In the genomic region with DNA sequence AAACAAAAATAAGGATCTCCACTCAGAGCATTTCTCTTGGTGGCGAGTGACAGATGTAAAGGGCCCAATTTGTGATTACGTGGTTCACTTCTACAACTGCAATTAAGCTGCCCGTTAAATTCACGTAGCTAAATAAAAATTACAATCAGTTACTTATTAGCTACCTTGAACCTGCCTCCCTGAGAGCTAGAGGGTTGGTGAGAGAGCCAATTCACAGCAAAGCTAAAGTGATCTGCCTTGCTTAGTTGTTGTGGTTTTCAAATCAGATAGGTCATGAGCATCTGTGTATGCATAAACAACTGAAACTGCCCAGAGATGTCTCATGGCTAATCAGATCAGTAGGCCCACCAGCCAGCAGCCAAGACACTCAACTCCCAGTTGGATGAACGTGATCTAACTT, we compare ENCODE assay signal across 25 cellular contexts.
DNase-seq lines count a peak whose midpoint lies in the region; ATAC-seq, FAIRE-seq and TF ChIP-seq lines count a peak whose summit lies in the region.
"Had no signal": no experiment of that assay in that cellular context is flagged by ENCODE, and none has a peak within 500 bp of the region (broad histone marks: within the 10 kb centered on the region; RNA-seq: fewer than 3 reads in every experiment).

No MANE protein-coding gene starts in this region.

- H3K4me1 ChIP-seq in colonic mucosa (peaks cover 9% of the 10 kb centered on the region), small intestine (ENCODE audit: control insufficient read depth in 2 of 2, insufficient read depth in 1 of 2, low read depth in 1 of 2, low read length in 1 of 2) (peaks cover 17 to 18% of the 10 kb centered on the region in 2 donors), gastrocnemius medialis (peaks cover 0 to 15% of the 10 kb centered on the region in 2 donors), uterus (peaks cover 7 to 8% of the 10 kb centered on the region in 2 donors)
- H3K4me1 ChIP-seq: Caco-2, psoas muscle had no signal

- H3K27ac ChIP-seq in colonic mucosa (peak overlapping the region; percentile 69), small intestine (ENCODE audit: low read depth in 1 of 2, low read length in 1 of 2) (peak overlapping the region; percentile 27 to 55), gastrocnemius medialis (peak overlapping the region in 2 of 4 donors; percentile 63 to 70), uterus (peak overlapping the region in 1 of 2 donors; percentile 93)
- H3K27ac ChIP-seq: C4-2B, psoas muscle had no signal

- peak in 2 of 3 experiments; percentile 50 to 77 for DNase-seq in NCI-H1417 (lab: John Stamatoyannopoulos, UW)
- no peak for DNase-seq in NCI-H1417 treated with DMSO at 0.1 percent for 48 hours (lab: John Stamatoyannopoulos, UW)
- no peak for DNase-seq in colonic mucosa
- peak; percentile 39 for DNase-seq in left kidney (ENCODE audit: low read depth, low spot score)
- DNase-seq in small intestine, result peak; percentile 82
- no peak for DNase-seq in gastrocnemius medialis
- no peak for DNase-seq in uterus
- no peak for DNase-seq in NCI-H446 (lab: John Stamatoyannopoulos, UW)
- DNase-seq: activated CD4-positive, alpha-beta T cell treated with anti-CD3 and anti-CD28 coated beads for 4 hours; activated naive CD4-positive, alpha-beta T cell treated with anti-CD3 and anti-CD28 coated beads, Interleukin-2, amount 50 U/mL, for 16 hours; Caco-2; DMS79; immature natural killer cell; naive thymus-derived CD8-positive, alpha-beta T cell; NCI-H187; NCI-H2171 treated with DMSO at 0.1 percent for 48 hours; NCI-H524; nucleus accumbens; psoas muscle; SIG-M5; stimulated activated naive B cell treated with anti-CD40 and anti-IgM and Interleukin-4, amounts not matched to agents 10 μg/mL and 1 μg/mL and 100 μg/mL, for 72 hours had no signal

- H3K9me3 ChIP-seq in colonic mucosa (no peaks in the 10 kb centered on the region), small intestine (ENCODE audit: control insufficient read depth, low read depth) (no peaks in the 10 kb centered on the region), gastrocnemius medialis (no peaks in the 10 kb centered on the region), uterus (no peaks in the 10 kb centered on the region)
- H3K9me3 ChIP-seq: Caco-2, psoas muscle had no signal

- TF ChIP-seq CTCF in colonic mucosa (IDR thresholded peaks at IDR 0.05) (no peak), gastrocnemius medialis (IDR thresholded peaks at IDR 0.05 in 4 of 5, conservative IDR thresholded peaks at IDR 0.05 in 1 of 5) (no peak), uterus (IDR thresholded peaks at IDR 0.05) (no peak)

- no peak overlapping the region for H3K4me3 ChIP-seq in colonic mucosa
- no peak overlapping the region for H3K4me3 ChIP-seq in small intestine (ENCODE audit: low read depth in 1 of 2, low read length in 2 of 2)
- no peak overlapping the region for H3K4me3 ChIP-seq in gastrocnemius medialis
- H3K4me3 ChIP-seq in uterus, result no peak overlapping the region
- H3K4me3 ChIP-seq: psoas muscle had no signal

- in situ Hi-C loops in gastrocnemius medialis (cut with MboI; ENCODE audit: low sequenced_read_pairs in 4 of 4), result no loop called here

- no peak for TF ChIP-seq POLR2A in gastrocnemius medialis (IDR thresholded peaks at IDR 0.05)
- no peak for TF ChIP-seq POLR2A in uterus (IDR thresholded peaks at IDR 0.05)

- no peaks in the 10 kb centered on the region for H3K36me3 ChIP-seq in colonic mucosa
- H3K36me3 ChIP-seq in small intestine (ENCODE audit: control insufficient read depth in 2 of 2, insufficient read depth in 2 of 2, low read length in 2 of 2), result no peaks in the 10 kb centered on the region
- no peaks in the 10 kb centered on the region for H3K36me3 ChIP-seq in gastrocnemius medialis
- no peaks in the 10 kb centered on the region for H3K36me3 ChIP-seq in uterus

- H3K27me3 ChIP-seq in colonic mucosa (no peaks in the 10 kb centered on the region), small intestine (ENCODE audit: control insufficient read depth in 2 of 2, insufficient read depth in 2 of 2, low read length in 2 of 2) (no peaks in the 10 kb centered on the region), gastrocnemius medialis (no peaks in the 10 kb centered on the region), uterus (no peaks in the 10 kb centered on the region)

- intact Hi-C loops in colonic mucosa (cut with DNase I), result loop anchor here (5.0 kb wide), 1 partner anchor 156 kb away; a partner anchor contains a TSS
- intact Hi-C loops in gastrocnemius medialis (cut with DNase I; ENCODE audit: low total_unique reads), result loop anchor here (5.0 kb wide), 1 partner anchor 156 kb away; a partner anchor contains a TSS
- intact Hi-C loops in uterus (cut with DNase I; ENCODE audit: low total_unique reads), result no loop called here

- WGBS in small intestine, 3 donors, result 23 to 61% (median 34%) methylated on average over 5 of the region's 5 CpGs

- no peak overlapping the region for H3K9ac ChIP-seq in colonic mucosa (ENCODE audit: low read depth in 2 of 2, low read length in 2 of 2)

- FAIRE-seq in small intestine (lab: Jason Lieb, UNC), result no peak
- FAIRE-seq: endothelial cell of umbilical vein, G401.6, RCC 7860 had no signal

- ATAC-seq in gastrocnemius medialis, result no peak
- ATAC-seq: naive thymus-derived CD8-positive, alpha-beta T cell; psoas muscle; stimulated activated naive B cell treated with anti-CD40 and anti-IgM and Interleukin-4, amounts not matched to agents 10 μg/mL and 1 μg/mL and 100 μg/mL, for 72 hours had no signal

Comparison
In these comparisons a context has a peak if more than half of its experiments do, and no peak if none do; other contexts are left out.
1. DNase-seq: peak in NCI-H1417 (2 of 3), left kidney (single experiment) and small intestine (single experiment); none in NCI-H1417 treated with DMSO at 0.1 percent for 48 hours (single experiment), colonic mucosa (single experiment), gastrocnemius medialis (0 of 2), uterus (0 of 2) and NCI-H446 (0 of 2).